In genomic region chr3:45593708-45594601, GRCh38 we compare ENCODE assay signal across 8 cellular contexts. TPM values are rescaled to one million over a fixed set of nuclear protein-coding genes. Genes with fewer than 3 reads are reported as not detected.
DNase-seq lines count a peak whose midpoint lies in the region; ATAC-seq and TF ChIP-seq lines count a peak whose summit lies in the region.

No MANE protein-coding gene starts in this region.

- peak overlapping the region; percentile 87 to 98 for H3K4me3 Mint-ChIP-seq in stimulated activated naive B cell treated with anti-CD40 and anti-IgM and Interleukin-4, amounts not matched to agents 10 μg/mL and 1 μg/mL and 100 μg/mL, for 72 hours

- H3K4me1 Mint-ChIP-seq in stimulated activated naive B cell treated with anti-CD40 and anti-IgM and Interleukin-4, amounts not matched to agents 10 μg/mL and 1 μg/mL and 100 μg/mL, for 72 hours = peaks cover 41 to 63% of the 10 kb centered on the region in 2 donors

- peak overlapping the region; percentile 94 for H3K27ac ChIP-seq in BLaER1
- peak overlapping the region; percentile 86 for H3K27ac ChIP-seq in OCI-LY1 (ENCODE audit: low read depth, low read length, poor library complexity, severe bottlenecking)
- H3K27ac ChIP-seq in muscle layer of duodenum (ENCODE audit: low read length) = peak overlapping the region; percentile 82

- no peaks in the 10 kb centered on the region for H3K27me3 Mint-ChIP-seq in stimulated activated naive B cell treated with anti-CD40 and anti-IgM and Interleukin-4, amounts not matched to agents 10 μg/mL and 1 μg/mL and 100 μg/mL, for 72 hours

- H3K4me3 ChIP-seq in BLaER1 (peak overlapping the region; percentile 91), OCI-LY1 (ENCODE audit: low read depth, low read length, poor library complexity, severe bottlenecking) (peak overlapping the region; percentile 81), muscle layer of duodenum (ENCODE audit: low read depth in 1 of 2, low read length in 2 of 2) (peak overlapping the region; percentile 80 to 81)

- H3K9ac ChIP-seq in BLaER1 (peak overlapping the region; percentile 96), OCI-LY1 (ENCODE audit: low read length) (peak overlapping the region; percentile 81)

- H3K9me3 ChIP-seq in BLaER1 (peaks cover 13% of the 10 kb centered on the region), OCI-LY1 (ENCODE audit: low read length) (no peaks in the 10 kb centered on the region), muscle layer of duodenum (ENCODE audit: control insufficient read depth in 1 of 2, low read length in 2 of 2) (no peaks in the 10 kb centered on the region)

- H3F3A ChIP-seq in OCI-LY1 (ENCODE audit: insufficient read depth, low read length) = no peaks in the 10 kb centered on the region

- H3K79me2 ChIP-seq in OCI-LY1 (ENCODE audit: insufficient read depth, low read length) = no peaks in the 10 kb centered on the region; the same call in 1 of the 2 replicates

- peaks cover 57% of the 10 kb centered on the region for H3K4me1 ChIP-seq in BLaER1
- H3K4me1 ChIP-seq in OCI-LY1 (ENCODE audit: insufficient read depth, low read length, severe bottlenecking) = peaks cover 56% of the 10 kb centered on the region
- peaks cover 23 to 47% of the 10 kb centered on the region in 2 donors for H3K4me1 ChIP-seq in muscle layer of duodenum (ENCODE audit: control insufficient read depth in 1 of 2, insufficient read depth in 2 of 2, low read length in 2 of 2)

- H4K20me1 ChIP-seq in BLaER1 (peaks cover 44% of the 10 kb centered on the region), OCI-LY1 (ENCODE audit: insufficient read depth, low read length) (no peaks in the 10 kb centered on the region)

- peak overlapping the region; percentile 100 for H3K4me2 ChIP-seq in BLaER1
- H3K4me2 ChIP-seq in OCI-LY1 (ENCODE audit: low read length) = peak overlapping the region; percentile 78

- no peak overlapping the region for H2AFZ ChIP-seq in OCI-LY1 (ENCODE audit: low read length)

- peak overlapping the region; percentile 94 for H3K27ac Mint-ChIP-seq in stimulated activated naive B cell treated with anti-CD40 and anti-IgM and Interleukin-4, amounts not matched to agents 10 μg/mL and 1 μg/mL and 100 μg/mL, for 72 hours

- no peak for TF ChIP-seq CTCF in OCI-LY1 (IDR thresholded peaks at IDR 0.05; ENCODE audit: low read length)

- no peaks in the 10 kb centered on the region for H3K9me2 ChIP-seq in OCI-LY1 (ENCODE audit: low read depth, low read length)

- peaks cover 8% of the 10 kb centered on the region for H3K36me3 ChIP-seq in BLaER1
- H3K36me3 ChIP-seq in OCI-LY1 (ENCODE audit: insufficient read depth, low read length) = peaks cover 7% of the 10 kb centered on the region
- no peaks in the 10 kb centered on the region for H3K36me3 ChIP-seq in muscle layer of duodenum (ENCODE audit: control insufficient read depth in 1 of 2, insufficient read depth in 2 of 2, low read length in 2 of 2)

- H3K9me3 Mint-ChIP-seq in stimulated activated naive B cell treated with anti-CD40 and anti-IgM and Interleukin-4, amounts not matched to agents 10 μg/mL and 1 μg/mL and 100 μg/mL, for 72 hours = no peaks in the 10 kb centered on the region

- ATAC-seq in GM19043 (IDR thresholded peaks at IDR 0.05; ENCODE audit: low read depth, unreplicated experiment) (peak; percentile 31), HG03342 (IDR thresholded peaks at IDR 0.05; ENCODE audit: unreplicated experiment) (peak; percentile 51), esophagus mucosa (peak; percentile 84)
- peak; percentile 79 to 80 for ATAC-seq in stimulated activated naive B cell treated with anti-CD40 and anti-IgM and Interleukin-4, amounts not matched to agents 10 μg/mL and 1 μg/mL and 100 μg/mL, for 72 hours (replicated peaks)

- peak; percentile 58 for DNase-seq in activated T-cell treated with anti-CD3 and anti-CD28 coated beads for 4 hours
- peak; percentile 75 for DNase-seq in stimulated activated naive B cell treated with anti-CD40 and anti-IgM and Interleukin-4, amounts not matched to agents 10 μg/mL and 1 μg/mL and 100 μg/mL, for 72 hours

- H3K27me3 ChIP-seq in BLaER1 (no peaks in the 10 kb centered on the region), OCI-LY1 (ENCODE audit: insufficient read depth, low read length) (no peaks in the 10 kb centered on the region; the same call in 1 of the 2 replicates), muscle layer of duodenum (ENCODE audit: low read depth, low read length) (no peaks in the 10 kb centered on the region)

- H3K36me3 Mint-ChIP-seq in stimulated activated naive B cell treated with anti-CD40 and anti-IgM and Interleukin-4, amounts not matched to agents 10 μg/mL and 1 μg/mL and 100 μg/mL, for 72 hours = peaks cover 2 to 29% of the 10 kb centered on the region in 2 donors

RNA-seq across cellular contexts. Expression of gene LIMD1, which starts 0.6 kb away (rescaled TPM):
- total RNA-seq in esophagus mucosa = 13.5 TPM

Comparison
In these comparisons a context has a peak if more than half of its experiments do, and no peak if none do; other contexts are left out.
1. Peak in every context shown above with its lines: DNase-seq, ATAC-seq, H3K4me3 ChIP-seq and H3K27ac ChIP-seq.
2. ATAC-seq: peak in every context shown above with its lines; median percentile 84 in esophagus mucosa; 80 in stimulated activated naive B cell treated with anti-CD40 and anti-IgM and Interleukin-4, amounts not matched to agents 10 μg/mL and 1 μg/mL and 100 μg/mL, for 72 hours; 51 in HG03342; 31 in GM19043.